Comparison of ENCODE assay signal across 12 cellular contexts in genomic region chr14:77409131-77409533, GRCh38. TPM values are rescaled to one million over a fixed set of nuclear protein-coding genes. Genes with fewer than 3 reads are reported as not detected.
DNase-seq lines count a peak whose midpoint lies in the region; ATAC-seq and TF ChIP-seq lines count a peak whose summit lies in the region.
"Had no signal": no experiment of that assay in that cellular context is flagged by ENCODE, and none has a peak within 500 bp of the region (broad histone marks: within the 10 kb centered on the region; RNA-seq: fewer than 3 reads in every experiment).

No MANE protein-coding gene starts in this region.

- H3K27me3 ChIP-seq in breast epithelium (no peaks in the 10 kb centered on the region), dorsolateral prefrontal cortex (no peaks in the 10 kb centered on the region)
- H3K27me3 ChIP-seq: upper lobe of right lung had no signal

- H3K36me3 ChIP-seq in breast epithelium, result no peaks in the 10 kb centered on the region
- H3K36me3 ChIP-seq: upper lobe of right lung had no signal

- H3K27ac Mint-ChIP-seq in MCF 10A (ENCODE audit: low read depth, unreplicated experiment) (no peak overlapping the region), endothelial cell (ENCODE audit: unreplicated experiment) (no peak overlapping the region)
- no peak overlapping the region for H3K27ac Mint-ChIP-seq in stimulated activated memory B cell treated with anti-CD40 and anti-IgM and Interleukin-4, amounts not matched to agents 10 μg/mL and 1 μg/mL and 100 μg/mL, for 72 hours
- H3K27ac Mint-ChIP-seq: CD4-positive, alpha-beta memory T cell had no signal

- TF ChIP-seq POLR2A in breast epithelium (IDR thresholded peaks at IDR 0.05), result no peak

- intact Hi-C loops in MCF 10A (cut with micrococcal nuclease) (no loop called here), breast epithelium (cut with DNase I; ENCODE audit: low total_unique reads) (no loop called here), dorsolateral prefrontal cortex (cut with DNase I) (no loop called here)

- H3K4me1 Mint-ChIP-seq in MCF 10A (ENCODE audit: insufficient read depth, unreplicated experiment), result no peaks in the 10 kb centered on the region
- H3K4me1 Mint-ChIP-seq in endothelial cell (ENCODE audit: unreplicated experiment), result no peaks in the 10 kb centered on the region
- H3K4me1 Mint-ChIP-seq in stimulated activated memory B cell treated with anti-CD40 and anti-IgM and Interleukin-4, amounts not matched to agents 10 μg/mL and 1 μg/mL and 100 μg/mL, for 72 hours, result peaks cover 9% of the 10 kb centered on the region

- no peaks in the 10 kb centered on the region for H3K36me3 Mint-ChIP-seq in MCF 10A (ENCODE audit: insufficient read depth, unreplicated experiment)
- no peaks in the 10 kb centered on the region for H3K36me3 Mint-ChIP-seq in endothelial cell (ENCODE audit: low read depth, unreplicated experiment)
- no peaks in the 10 kb centered on the region for H3K36me3 Mint-ChIP-seq in stimulated activated memory B cell treated with anti-CD40 and anti-IgM and Interleukin-4, amounts not matched to agents 10 μg/mL and 1 μg/mL and 100 μg/mL, for 72 hours
- H3K36me3 Mint-ChIP-seq: CD4-positive, alpha-beta memory T cell had no signal

- TF ChIP-seq CTCF in MCF 10A (IDR thresholded peaks at IDR 0.05; ENCODE audit: unreplicated experiment) (no peak), breast epithelium (IDR thresholded peaks at IDR 0.05) (no peak), endothelial cell (IDR thresholded peaks at IDR 0.05; ENCODE audit: unreplicated experiment) (no peak), dorsolateral prefrontal cortex (IDR thresholded peaks at IDR 0.05 in 54 of 56, conservative IDR thresholded peaks at IDR 0.05 in 2 of 56; ENCODE audit: low read depth in 1 of 56, partially characterized antibody in 56 of 56) (no peak)

- no TSS peak for BruUV-seq in MCF 10A (replicated peaks; lab: Mats Ljungman, UMichigan)

- H3K27me3 Mint-ChIP-seq in MCF 10A (ENCODE audit: insufficient read depth, unreplicated experiment) (no peaks in the 10 kb centered on the region), endothelial cell (ENCODE audit: unreplicated experiment) (no peaks in the 10 kb centered on the region)
- no peaks in the 10 kb centered on the region for H3K27me3 Mint-ChIP-seq in stimulated activated memory B cell treated with anti-CD40 and anti-IgM and Interleukin-4, amounts not matched to agents 10 μg/mL and 1 μg/mL and 100 μg/mL, for 72 hours
- H3K27me3 Mint-ChIP-seq: CD4-positive, alpha-beta memory T cell had no signal

- peak; percentile 51 for ATAC-seq in stimulated activated memory B cell treated with anti-CD40 and anti-IgM and Interleukin-4, amounts not matched to agents 10 μg/mL and 1 μg/mL and 100 μg/mL, for 72 hours
- no peak for ATAC-seq in HG02884 (IDR thresholded peaks at IDR 0.05; ENCODE audit: unreplicated experiment)
- ATAC-seq: upper lobe of right lung had no signal

- H3K27ac ChIP-seq in breast epithelium, result no peak overlapping the region
- no peak overlapping the region for H3K27ac ChIP-seq in dorsolateral prefrontal cortex
- H3K27ac ChIP-seq: SK-N-MC, upper lobe of right lung had no signal

- H3K4me3 ChIP-seq in breast epithelium (no peak overlapping the region), dorsolateral prefrontal cortex (no peak overlapping the region)
- H3K4me3 ChIP-seq: SK-N-MC, upper lobe of right lung had no signal

- POLR2A ChIA-PET in MCF 10A (lab: Yijun Ruan, JAX), result no interaction called here

- H3K4me1 ChIP-seq in breast epithelium, result no peaks in the 10 kb centered on the region
- H3K4me1 ChIP-seq: upper lobe of right lung had no signal

- H3K9me3 ChIP-seq in breast epithelium, result no peaks in the 10 kb centered on the region
- H3K9me3 ChIP-seq: upper lobe of right lung had no signal

- DNase-seq in MCF 10A (ENCODE audit: unreplicated experiment) (peak; percentile 30), breast epithelium (ENCODE audit: low spot score in 2 of 2) (no peak), NCI-H69 (lab: John Stamatoyannopoulos, UW) (peak; percentile 56), endothelial cell (ENCODE audit: low spot score) (peak; percentile 7), LoVo (ENCODE audit: low spot score) (no peak), dorsolateral prefrontal cortex (no peak)
- DNase-seq: CD4-positive, alpha-beta memory T cell; stimulated activated CD4-positive, alpha-beta T cell treated with anti-CD3 and anti-CD28 coated beads, Interleukin-15, amount 100 ng/mL, for 24 hours; upper lobe of right lung had no signal

- no peak overlapping the region for H3K4me3 Mint-ChIP-seq in MCF 10A (ENCODE audit: unreplicated experiment)
- H3K4me3 Mint-ChIP-seq in endothelial cell (ENCODE audit: unreplicated experiment), result no peak overlapping the region
- no peak overlapping the region for H3K4me3 Mint-ChIP-seq in stimulated activated memory B cell treated with anti-CD40 and anti-IgM and Interleukin-4, amounts not matched to agents 10 μg/mL and 1 μg/mL and 100 μg/mL, for 72 hours
- H3K4me3 Mint-ChIP-seq: CD4-positive, alpha-beta memory T cell had no signal

- H3K9me3 Mint-ChIP-seq in MCF 10A (ENCODE audit: unreplicated experiment) (no peaks in the 10 kb centered on the region), endothelial cell (ENCODE audit: unreplicated experiment) (no peaks in the 10 kb centered on the region)
- H3K9me3 Mint-ChIP-seq in stimulated activated memory B cell treated with anti-CD40 and anti-IgM and Interleukin-4, amounts not matched to agents 10 μg/mL and 1 μg/mL and 100 μg/mL, for 72 hours, result no peaks in the 10 kb centered on the region
- H3K9me3 Mint-ChIP-seq: CD4-positive, alpha-beta memory T cell had no signal

- CTCF ChIA-PET in MCF 10A (lab: Yijun Ruan, JAX), result interaction anchor here (0.6 to 1.0 kb wide), 3 partner anchors 37 to 110 kb away, joined by 3 to 4 read pairs (median 3); no protein-coding TSS in a partner anchor

RNA-seq across cellular contexts. Expression of gene NOXRED1, which starts 14.2 kb away (rescaled TPM):
- total RNA-seq in MCF 10A (2022) (0.58 and 1.4 TPM in 2 replicates), breast epithelium (1 to 10 TPM in 1 of 3 donors, under 1 TPM in 1, not detected in 1; 0.48 to 1.3 TPM), endothelial cell (ENCODE audit: unreplicated experiment) (0.49 TPM), dorsolateral prefrontal cortex (1 to 10 TPM in 79 of 120 experiments, under 1 TPM in 41; 0.35 to 3.4 (median 1.1) TPM)

RNA-seq across cellular contexts. Expression of gene SAMD15, which starts 32.0 kb away (rescaled TPM):
- 0.81 and 0.86 TPM in 2 replicates for total RNA-seq in MCF 10A (2022)
- 1 to 10 TPM in 2 of 3 donors, under 1 TPM in 1; 0.32 to 4.2 (median 2.0) TPM for total RNA-seq in breast epithelium
- total RNA-seq in endothelial cell (ENCODE audit: unreplicated experiment), result 1.7 TPM
- 1 to 10 TPM in 119 of 120 experiments, under 1 TPM in 1; 0.95 to 8.0 (median 3.0) TPM for total RNA-seq in dorsolateral prefrontal cortex

RNA-seq across cellular contexts. Expression of gene TMED8, which starts 32.2 kb away (rescaled TPM):
- 9.3 and 12.9 TPM in 2 replicates for total RNA-seq in MCF 10A (2022)
- 10 to 100 TPM in 2 of 3 donors, 1 to 10 TPM in 1; 9.4 to 16.0 (median 14.4) TPM for total RNA-seq in breast epithelium
- 9.9 TPM for total RNA-seq in endothelial cell (ENCODE audit: unreplicated experiment)
- total RNA-seq in dorsolateral prefrontal cortex, result 10 to 100 TPM; 15.9 to 37.9 (median 28.6) TPM

RNA-seq across cellular contexts. Expression of gene VIPAS39, which starts 48.3 kb away (rescaled TPM):
- total RNA-seq in MCF 10A (2022) (18.7 and 19.8 TPM in 2 replicates), breast epithelium (10 to 100 TPM; 14.7 to 25.9 (median 19.2) TPM), endothelial cell (ENCODE audit: unreplicated experiment) (28.7 TPM), dorsolateral prefrontal cortex (10 to 100 TPM; 13.2 to 25.2 (median 19.5) TPM)

RNA-seq across cellular contexts. Expression of gene AHSA1, which starts 48.8 kb away (rescaled TPM):
- total RNA-seq in MCF 10A (2022) (77.7 and 78.5 TPM in 2 replicates), breast epithelium (100 to 1,000 TPM in 2 of 3 donors, 10 to 100 TPM in 1; 81.0 to 121 (median 110) TPM), endothelial cell (ENCODE audit: unreplicated experiment) (74.7 TPM), dorsolateral prefrontal cortex (100 to 1,000 TPM in 119 of 120 experiments, 10 to 100 TPM in 1; 95.6 to 479 (median 192) TPM)

Comparison
In these comparisons a context has a peak if more than half of its experiments do, and no peak if none do; other contexts are left out.
1. DNase-seq: peak in MCF 10A (single experiment), NCI-H69 (single experiment) and endothelial cell (single experiment); none in breast epithelium (0 of 2), LoVo (single experiment) and dorsolateral prefrontal cortex (0 of 10).